22 cellular contexts compared by ENCODE assay signal in the genomic region with DNA sequence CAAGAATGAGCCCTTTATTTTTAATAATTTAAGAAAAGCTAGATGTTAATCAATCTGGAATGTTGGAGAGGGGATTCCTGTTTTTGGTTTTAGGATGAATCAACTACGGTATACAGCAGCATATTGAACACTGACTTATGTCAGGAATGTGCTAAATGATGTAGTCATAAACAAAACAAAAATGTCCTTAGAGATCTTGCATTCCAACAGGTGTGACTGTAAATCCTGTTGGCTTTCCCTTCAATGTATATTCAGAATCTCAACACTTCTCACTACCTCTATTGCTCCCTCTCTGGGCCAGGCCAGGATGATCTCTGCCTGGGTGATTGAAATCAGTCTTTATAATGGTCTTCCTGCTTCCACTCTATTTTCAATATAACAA. TPM values are rescaled to one million over a fixed set of nuclear protein-coding genes. Genes with fewer than 3 reads are reported as not detected.
A peak's percentile ranks its signal among the peaks of the same experiment; 100 is the strongest.
DNase-seq lines count a peak whose midpoint lies in the region; ATAC-seq, FAIRE-seq and TF ChIP-seq lines count a peak whose summit lies in the region.
"Had no signal": no experiment of that assay in that cellular context is flagged by ENCODE, and none has a peak within 500 bp of the region (broad histone marks: within the 10 kb centered on the region; RNA-seq: fewer than 3 reads in every experiment).

No MANE protein-coding gene starts in this region.

- H3K4me3 ChIP-seq in bronchial epithelial cell (ENCODE audit: low read depth, low read length) = no peak overlapping the region
- H3K4me3 ChIP-seq in neutrophil (ENCODE audit: low read depth in 1 of 2, low read length in 1 of 2) = peak overlapping the region in 1 of 2 experiments; percentile 42
- H3K4me3 ChIP-seq: right atrium auricular region, transverse colon had no signal

- H3K9me3 ChIP-seq in neutrophil = no peaks in the 10 kb centered on the region
- H3K9me3 ChIP-seq: right atrium auricular region, transverse colon had no signal

- no peak for ATAC-seq in HG03039 (IDR thresholded peaks at IDR 0.05; ENCODE audit: unreplicated experiment)
- ATAC-seq in GM19324 (IDR thresholded peaks at IDR 0.05; ENCODE audit: low FRiP score, unreplicated experiment) = no peak
- ATAC-seq: HepG2 had no signal

- peak; percentile 74 for DNase-seq in EL
- DNase-seq in HT1080 (ENCODE audit: low read depth) = peak; percentile 82
- DNase-seq in bronchial epithelial cell (ENCODE audit: low read depth) = peak; percentile 84
- DNase-seq in Kasumi-1 (lab: John Stamatoyannopoulos, UW) = no peak
- DNase-seq in NCI-H2171 treated with DMSO at 0.1 percent for 48 hours (lab: John Stamatoyannopoulos, UW) = no peak
- DNase-seq: activated CD4-positive, alpha-beta T cell treated with anti-CD3 and anti-CD28 coated beads for 48 hours; activated CD8-positive, alpha-beta memory T cell treated with anti-CD3 and anti-CD28 coated beads, Interleukin-2, amount 50 U/mL, for 4 hours; activated naive CD4-positive, alpha-beta T cell treated with anti-CD3 and anti-CD28 coated beads, Interleukin-2, amount 50 U/mL, for 16 hours; DMS153; hypothalamus; midbrain; NCI-H2029 treated with DMSO at 0.1 percent for 48 hours; NCI-H524; stimulated activated naive CD4-positive, alpha-beta T cell treated with Interleukin-2 at 50 U/mL for 16 hours; transverse colon had no signal

- no peak for TF ChIP-seq CTCF in bronchial epithelial cell (IDR thresholded peaks at IDR 0.05; ENCODE audit: insufficient read depth, low read length, severe bottlenecking)
- no peak for TF ChIP-seq CTCF in neutrophil (IDR thresholded peaks at IDR 0.05)

- FAIRE-seq in bronchial epithelial cell (lab: Jason Lieb, UNC) = no peak
- FAIRE-seq: HepG2, TTC549 had no signal

- no peaks in the 10 kb centered on the region for H3K36me3 ChIP-seq in bronchial epithelial cell (ENCODE audit: control insufficient read depth, insufficient read depth, low read length)
- no peaks in the 10 kb centered on the region for H3K36me3 ChIP-seq in neutrophil
- H3K36me3 ChIP-seq: right atrium auricular region, transverse colon had no signal

- H3K27me3 ChIP-seq in bronchial epithelial cell (ENCODE audit: control insufficient read depth, insufficient read depth, low read length) (no peaks in the 10 kb centered on the region), neutrophil (no peaks in the 10 kb centered on the region)
- H3K27me3 ChIP-seq: right atrium auricular region, transverse colon had no signal

- H3K4me1 ChIP-seq in neutrophil (ENCODE audit: control insufficient read depth in 1 of 2, insufficient read depth in 1 of 2, low read depth in 1 of 2, low read length in 1 of 2) = peaks cover 81 to 88% of the 10 kb centered on the region in 2 experiments
- H3K4me1 ChIP-seq: right atrium auricular region, transverse colon had no signal

- H3K27ac ChIP-seq in neutrophil = peak overlapping the region; percentile 88
- H3K27ac ChIP-seq: C4-2B, right atrium auricular region, transverse colon had no signal

RNA-seq across cellular contexts. Expression of a gene that starts 37.8 kb away (rescaled TPM):
- 22.7 and 23.4 TPM in 2 replicates for total RNA-seq in HT1080 (2014; rRNA removed; shearing (Covaris generic))
- polyA plus RNA-seq in HT1080 (2015; cell fraction: cytosol; rRNA removed) = 18.2 and 21.7 TPM in 2 replicates
- 32.6 and 36.3 TPM in 2 replicates for polyA plus RNA-seq in HT1080 (2015; cell fraction: nucleus; rRNA removed)
- 15.8 and 16.6 TPM in 2 replicates for total RNA-seq in bronchial epithelial cell

Comparison
In these comparisons a context has a peak if more than half of its experiments do, and no peak if none do; other contexts are left out.
1. DNase-seq: peak in EL (single experiment), HT1080 (single experiment) and bronchial epithelial cell (single experiment); none in Kasumi-1 (0 of 2) and NCI-H2171 treated with DMSO at 0.1 percent for 48 hours (single experiment).